In genomic region chr4:165115301-165115700, GRCh38 we compare ENCODE assay signal across 19 cellular contexts. TPM values are rescaled to one million over a fixed set of nuclear protein-coding genes. Genes with fewer than 3 reads are reported as not detected.
DNase-seq lines count a peak whose midpoint lies in the region; ATAC-seq and TF ChIP-seq lines count a peak whose summit lies in the region.
"Had no signal": no experiment of that assay in that cellular context is flagged by ENCODE, and none has a peak within 500 bp of the region (broad histone marks: within the 10 kb centered on the region; RNA-seq: fewer than 3 reads in every experiment).

No MANE protein-coding gene starts in this region.

- no peaks in the 10 kb centered on the region for H3K36me3 ChIP-seq in upper lobe of right lung
- no peaks in the 10 kb centered on the region for H3K36me3 ChIP-seq in prostate gland
- H3K36me3 ChIP-seq: BE2C had no signal

- no peak for TF ChIP-seq POLR2A in prostate gland (IDR thresholded peaks at IDR 0.05)

- intact Hi-C loops in upper lobe of right lung (cut with DNase I) (no loop called here), prostate gland (cut with DNase I) (no loop called here)

- DNase-seq in ELR (ENCODE audit: low read depth) (peak; percentile 5), amniotic epithelial cell (ENCODE audit: low read depth) (peak; percentile 3), epithelial cell of esophagus (ENCODE audit: low read depth) (peak; percentile 78), kidney tubule cell (ENCODE audit: low spot score) (peak; percentile 10), UCSD-AML1 (lab: John Stamatoyannopoulos, UW; ENCODE audit: unreplicated experiment) (no peak), upper lobe of right lung (no peak), prostate gland (ENCODE audit: low spot score) (no peak)
- DNase-seq: ACHN; BE2C; C1 segment of cervical spinal cord; Caco-2; CD4-positive, CD25-positive, alpha-beta regulatory T cell; DMS153; DMS79; GF-D8; GOT3; H9 had no signal

- peaks cover 7% of the 10 kb centered on the region for H3K4me1 ChIP-seq in upper lobe of right lung
- H3K4me1 ChIP-seq in prostate gland (replicated peaks), result no peaks in the 10 kb centered on the region
- H3K4me1 ChIP-seq: BE2C had no signal

- no peaks in the 10 kb centered on the region for H3K27me3 ChIP-seq in upper lobe of right lung
- no peaks in the 10 kb centered on the region for H3K27me3 ChIP-seq in prostate gland (replicated peaks; ENCODE audit: insufficient read depth)
- H3K27me3 ChIP-seq: BE2C had no signal

- WGBS in prostate gland, result 93% methylated on average over 3 of the region's 3 CpGs

- no peak for ATAC-seq in HG03378 (IDR thresholded peaks at IDR 0.05; ENCODE audit: unreplicated experiment)
- ATAC-seq in upper lobe of right lung, result no peak
- ATAC-seq: GM12878 had no signal

- H3K4me3 ChIP-seq in epithelial cell of esophagus (ENCODE audit: low read length), result no peak overlapping the region
- H3K4me3 ChIP-seq in upper lobe of right lung, result no peak overlapping the region
- H3K4me3 ChIP-seq in prostate gland, result no peak overlapping the region
- H3K4me3 ChIP-seq: GM12878 had no signal

- TF ChIP-seq CTCF in epithelial cell of esophagus (IDR thresholded peaks at IDR 0.05; ENCODE audit: insufficient read depth, low read depth, low read length, missing control alignments) (no peak), upper lobe of right lung (IDR thresholded peaks at IDR 0.05) (no peak), prostate gland (IDR thresholded peaks at IDR 0.05) (no peak)

- H3K9me3 ChIP-seq in upper lobe of right lung, result no peaks in the 10 kb centered on the region
- no peaks in the 10 kb centered on the region for H3K9me3 ChIP-seq in prostate gland
- H3K9me3 ChIP-seq: BE2C, Caco-2 had no signal

- H3K27ac ChIP-seq in upper lobe of right lung, result no peak overlapping the region
- no peak overlapping the region for H3K27ac ChIP-seq in prostate gland

RNA-seq across cellular contexts. Expression of gene TMEM192, which starts 2.6 kb away (rescaled TPM):
- total RNA-seq in upper lobe of right lung, result 26.5 TPM
- total RNA-seq in prostate gland, result 10 to 100 TPM; 22.3 to 43.3 TPM

Comparison
In these comparisons a context has a peak if more than half of its experiments do, and no peak if none do; other contexts are left out.
1. DNase-seq: peak in ELR (single experiment), amniotic epithelial cell (single experiment), epithelial cell of esophagus (single experiment) and kidney tubule cell (single experiment); none in UCSD-AML1 (single experiment), upper lobe of right lung (single experiment) and prostate gland (single experiment).